8 cellular contexts compared by ENCODE assay signal in the genomic region with DNA sequence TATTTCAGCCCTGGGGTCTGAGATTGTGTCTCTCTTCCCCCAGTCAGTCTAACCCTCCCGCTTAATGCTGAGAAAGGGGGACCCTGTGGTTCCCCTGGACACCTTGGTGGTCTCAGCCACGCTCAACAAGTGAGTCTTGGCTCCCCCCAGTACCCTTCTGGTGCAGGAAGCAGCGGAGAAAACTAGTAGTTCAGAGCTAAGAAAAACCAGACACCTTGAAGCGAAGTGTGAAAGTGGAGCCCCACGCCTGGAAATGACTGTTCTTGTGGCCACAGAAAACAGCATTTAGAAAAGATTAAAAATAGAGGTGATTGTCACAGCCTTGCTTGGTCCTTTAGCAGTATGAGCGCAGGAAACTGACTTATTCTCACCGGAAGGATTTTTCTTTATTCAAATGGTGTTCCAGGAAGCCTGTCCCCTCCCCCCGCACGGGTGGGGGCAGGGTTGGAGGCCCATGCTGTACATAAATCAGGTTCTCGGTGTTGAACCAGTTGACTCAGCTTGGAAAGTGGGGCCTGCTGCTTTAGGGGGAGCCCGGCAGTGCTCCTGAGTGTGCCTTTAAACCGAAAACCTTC. TPM values are rescaled to one million over a fixed set of nuclear protein-coding genes. Genes with fewer than 3 reads are reported as not detected.
DNase-seq lines count a peak whose midpoint lies in the region; ATAC-seq and TF ChIP-seq lines count a peak whose summit lies in the region.

No MANE protein-coding gene starts in this region.

- TF ChIP-seq CTCF in endothelial cell (IDR thresholded peaks at IDR 0.05; ENCODE audit: unreplicated experiment) (no peak), neural progenitor cell (IDR thresholded peaks at IDR 0.05) (no peak)

- H3K9me3 ChIP-seq in neural progenitor cell (ENCODE audit: low read depth) = no peaks in the 10 kb centered on the region

- peak overlapping the region; percentile 85 for H3K4me2 ChIP-seq in neural progenitor cell

- peak overlapping the region; percentile 89 for H3K4me3 Mint-ChIP-seq in activated CD8-positive, alpha-beta T cell treated with anti-CD3 and anti-CD28 coated beads, Interleukin-2, amount 10 ng/mL, durations not matched to agents 7 days and 5 days
- peak overlapping the region; percentile 98 for H3K4me3 Mint-ChIP-seq in endothelial cell (ENCODE audit: unreplicated experiment)
- H3K4me3 Mint-ChIP-seq in neural progenitor cell = peak overlapping the region; percentile 94

- peak overlapping the region; percentile 99 for H3K27ac Mint-ChIP-seq in activated CD8-positive, alpha-beta T cell treated with anti-CD3 and anti-CD28 coated beads, Interleukin-2, amount 10 ng/mL, durations not matched to agents 7 days and 5 days
- H3K27ac Mint-ChIP-seq in endothelial cell (ENCODE audit: unreplicated experiment) = peak overlapping the region; percentile 97
- H3K27ac Mint-ChIP-seq in neural progenitor cell = peak overlapping the region; percentile 87

- H3K9ac ChIP-seq in neural progenitor cell = peak overlapping the region; percentile 96

- H3F3A ChIP-seq in neural progenitor cell (ENCODE audit: low read depth) = peaks cover 13% of the 10 kb centered on the region

- no peaks in the 10 kb centered on the region for H3K27me3 Mint-ChIP-seq in activated CD8-positive, alpha-beta T cell treated with anti-CD3 and anti-CD28 coated beads, Interleukin-2, amount 10 ng/mL, durations not matched to agents 7 days and 5 days (ENCODE audit: low read depth)
- H3K27me3 Mint-ChIP-seq in endothelial cell (ENCODE audit: unreplicated experiment) = peaks cover 2% of the 10 kb centered on the region
- peaks cover 6% of the 10 kb centered on the region for H3K27me3 Mint-ChIP-seq in neural progenitor cell (ENCODE audit: insufficient read depth, low read depth)

- peaks cover 64% of the 10 kb centered on the region for H3K79me2 ChIP-seq in neural progenitor cell (ENCODE audit: low read depth)

- H3K36me3 Mint-ChIP-seq in activated CD8-positive, alpha-beta T cell treated with anti-CD3 and anti-CD28 coated beads, Interleukin-2, amount 10 ng/mL, durations not matched to agents 7 days and 5 days (ENCODE audit: low read depth) = peaks cover 49% of the 10 kb centered on the region
- H3K36me3 Mint-ChIP-seq in endothelial cell (ENCODE audit: low read depth, unreplicated experiment) (peaks cover 16% of the 10 kb centered on the region), neural progenitor cell (peaks cover 6% of the 10 kb centered on the region)

- peak overlapping the region; percentile 97 for H3K4me3 ChIP-seq in neural progenitor cell

- ATAC-seq in GM21576 (IDR thresholded peaks at IDR 0.05; ENCODE audit: unreplicated experiment) = peak; percentile 37
- peak; percentile 32 for ATAC-seq in activated CD8-positive, alpha-beta T cell treated with anti-CD3 and anti-CD28 coated beads, Interleukin-2, amount 10 ng/mL, durations not matched to agents 7 days and 5 days

- peaks cover 11% of the 10 kb centered on the region for H3K4me1 ChIP-seq in neural progenitor cell

- peaks cover 52% of the 10 kb centered on the region for H3K4me1 Mint-ChIP-seq in activated CD8-positive, alpha-beta T cell treated with anti-CD3 and anti-CD28 coated beads, Interleukin-2, amount 10 ng/mL, durations not matched to agents 7 days and 5 days (ENCODE audit: low read depth)
- H3K4me1 Mint-ChIP-seq in endothelial cell (ENCODE audit: unreplicated experiment) = peaks cover 38% of the 10 kb centered on the region
- H3K4me1 Mint-ChIP-seq in neural progenitor cell = peaks cover 31% of the 10 kb centered on the region

- CTCF ChIA-PET in activated CD8-positive, alpha-beta T cell treated with anti-CD3 and anti-CD28 coated beads, Interleukin-2, amount 10 ng/mL, durations not matched to agents 7 days and 5 days (lab: Charles Lee) = interaction anchor here (1.1 to 2.3 kb wide), 3 partner anchors 9 to 24 kb away, joined by 4 to 13 read pairs (median 5); partner anchors contain the start of genes ARPC5L, RPL35 and WDR38

- H3K9me3 Mint-ChIP-seq in activated CD8-positive, alpha-beta T cell treated with anti-CD3 and anti-CD28 coated beads, Interleukin-2, amount 10 ng/mL, durations not matched to agents 7 days and 5 days (ENCODE audit: insufficient read depth) = no peaks in the 10 kb centered on the region
- no peaks in the 10 kb centered on the region for H3K9me3 Mint-ChIP-seq in endothelial cell (ENCODE audit: unreplicated experiment)
- H3K9me3 Mint-ChIP-seq in neural progenitor cell = no peaks in the 10 kb centered on the region

- H3K27ac ChIP-seq in neural progenitor cell = no peak overlapping the region

- POLR2A ChIA-PET in activated CD8-positive, alpha-beta T cell treated with anti-CD3 and anti-CD28 coated beads, Interleukin-2, amount 10 ng/mL, durations not matched to agents 7 days and 5 days (lab: Charles Lee) = interaction anchor here (0.6 to 3.3 kb wide), 20 partner anchors 8 to 374 kb away, joined by 3 to 47 read pairs (median 4); partner anchors contain the start of genes ARPC5L, HSPA5, RPL35 and WDR38

- no peak overlapping the region for H2AFZ ChIP-seq in neural progenitor cell (replicated peaks)

- H3K36me3 ChIP-seq in neural progenitor cell = no peaks in the 10 kb centered on the region

- DNase-seq in ELR (ENCODE audit: low read depth) = peak; percentile 64
- peak; percentile 41 for DNase-seq in M059J (ENCODE audit: low read depth)
- peak; percentile 88 for DNase-seq in activated CD8-positive, alpha-beta T cell treated with anti-CD3 and anti-CD28 coated beads, Interleukin-2, amount 10 ng/mL, durations not matched to agents 7 days and 5 days
- peak; percentile 36 for DNase-seq in endothelial cell (ENCODE audit: low spot score)
- DNase-seq in neural progenitor cell (ENCODE audit: low spot score) = no peak
- peak; percentile 36 for DNase-seq in superior temporal gyrus (ENCODE audit: extremely low spot score)
- no peak for DNase-seq in occipital lobe (lab: John Stamatoyannopoulos, UW)

- no peaks in the 10 kb centered on the region for H3K27me3 ChIP-seq in neural progenitor cell

- peaks cover 23% of the 10 kb centered on the region for H4K20me1 ChIP-seq in neural progenitor cell (ENCODE audit: low read depth)

RNA-seq across cellular contexts. Expression of gene ARPC5L, which starts 8.1 kb away (rescaled TPM):
- 43.9 and 54.1 TPM in 2 replicates for total RNA-seq in M059J (2014; rRNA removed; shearing (Covaris generic))
- total RNA-seq in activated CD8-positive, alpha-beta T cell treated with anti-CD3 and anti-CD28 coated beads, Interleukin-2, amount 10 ng/mL, durations not matched to agents 7 days and 5 days = 10 to 100 TPM; 82.0 to 86.0 TPM
- total RNA-seq in endothelial cell (ENCODE audit: unreplicated experiment) = 67.0 TPM
- total RNA-seq in neural progenitor cell (ENCODE audit: low replicate concordance) = 24.0 and 26.2 TPM in 2 replicates
- total RNA-seq in occipital lobe = 10.1 TPM

RNA-seq across cellular contexts. Expression of gene RPL35, which starts 8.3 kb away (rescaled TPM):
- 2,121 and 2,222 TPM in 2 replicates for total RNA-seq in M059J (2014; rRNA removed; shearing (Covaris generic))
- total RNA-seq in activated CD8-positive, alpha-beta T cell treated with anti-CD3 and anti-CD28 coated beads, Interleukin-2, amount 10 ng/mL, durations not matched to agents 7 days and 5 days = 1,000 to 10,000 TPM; 1,341 to 1,437 TPM
- total RNA-seq in endothelial cell (ENCODE audit: unreplicated experiment) = 1,069 TPM
- total RNA-seq in neural progenitor cell (ENCODE audit: low replicate concordance) = 2,408 and 2,553 TPM in 2 replicates
- total RNA-seq in occipital lobe = 686 TPM

RNA-seq across cellular contexts. Expression of gene WDR38, which starts 16.8 kb away (rescaled TPM):
- total RNA-seq in M059J (2014; rRNA removed; shearing (Covaris generic)) = not detected in 2 replicates
- total RNA-seq in activated CD8-positive, alpha-beta T cell treated with anti-CD3 and anti-CD28 coated beads, Interleukin-2, amount 10 ng/mL, durations not matched to agents 7 days and 5 days = not detected
- not detected for total RNA-seq in endothelial cell (ENCODE audit: unreplicated experiment)
- not detected in 2 replicates for total RNA-seq in neural progenitor cell (ENCODE audit: low replicate concordance)
- total RNA-seq in occipital lobe = not detected

Comparison
In these comparisons a context has a peak if more than half of its experiments do, and no peak if none do; other contexts are left out.
1. DNase-seq: peak in ELR (single experiment), M059J (single experiment), activated CD8-positive, alpha-beta T cell treated with anti-CD3 and anti-CD28 coated beads, Interleukin-2, amount 10 ng/mL, durations not matched to agents 7 days and 5 days (single experiment), endothelial cell (single experiment) and superior temporal gyrus (single experiment); none in neural progenitor cell (single experiment) and occipital lobe (single experiment).
2. Peak in every context shown above with its lines, with median percentiles within 50 percentile points of each other: H3K27ac Mint-ChIP-seq and H3K4me3 Mint-ChIP-seq.